In genomic region chr7:96216373-96216772, GRCh38 we compare ENCODE assay signal across 16 cellular contexts.
A peak's percentile ranks its signal among the peaks of the same experiment; 100 is the strongest.
DNase-seq lines count a peak whose midpoint lies in the region; ATAC-seq and TF ChIP-seq lines count a peak whose summit lies in the region.
"Had no signal": no experiment of that assay in that cellular context is flagged by ENCODE, and none has a peak within 500 bp of the region (broad histone marks: within the 10 kb centered on the region; RNA-seq: fewer than 3 reads in every experiment).

No MANE protein-coding gene starts in this region.

- H3K4me1 ChIP-seq in breast epithelium (peaks cover 0 to 5% of the 10 kb centered on the region in 2 donors), HEK293 (ENCODE audit: control insufficient read depth, insufficient read depth, low read length) (no peaks in the 10 kb centered on the region)
- H3K4me1 ChIP-seq: BLaER1 treated with 17β-estradiol and CSF1 and Interleukin-3, amounts not matched to agents 10 nM and 100 nM had no signal

- ATAC-seq in GM18517 (IDR thresholded peaks at IDR 0.05; ENCODE audit: unreplicated experiment) (no peak), GM21381 (IDR thresholded peaks at IDR 0.05; ENCODE audit: unreplicated experiment) (no peak)
- ATAC-seq: CD8-positive, alpha-beta T cell had no signal

- DNase-seq in MCF 10A (ENCODE audit: unreplicated experiment): no peak
- DNase-seq in breast epithelium (ENCODE audit: low spot score in 2 of 2): no peak
- DNase-seq: 8988T; AML-193; Caco-2; Calu3; CD4-positive, alpha-beta T cell; CD8-positive, alpha-beta T cell; DMS79 treated with DMSO at 0.1 percent for 48 hours; GF-D8 had no signal

- TF ChIP-seq POLR2A in breast epithelium (IDR thresholded peaks at IDR 0.05): no peak

- BruUV-seq in MCF 10A (replicated peaks; lab: Mats Ljungman, UMichigan): no TSS peak

- TF ChIP-seq CTCF in MCF 10A (IDR thresholded peaks at IDR 0.05; ENCODE audit: unreplicated experiment) (no peak), breast epithelium (IDR thresholded peaks at IDR 0.05) (no peak), HEK293 (tag by site-specific recombination; IDR thresholded peaks at IDR 0.05) (no peak)

- H3K4me3 Mint-ChIP-seq in MCF 10A (ENCODE audit: unreplicated experiment): no peak overlapping the region
- H3K4me3 Mint-ChIP-seq: B cell; CD4-positive, alpha-beta T cell; CD8-positive, alpha-beta T cell had no signal

- no peaks in the 10 kb centered on the region for H3K27me3 ChIP-seq in breast epithelium
- H3K27me3 ChIP-seq: BLaER1 treated with 17β-estradiol and CSF1 and Interleukin-3, amounts not matched to agents 10 nM and 100 nM had no signal

- H3K27ac ChIP-seq in breast epithelium (no peak overlapping the region), HEK293 (ENCODE audit: extremely low read depth, low read depth, low read length) (no peak overlapping the region)
- H3K27ac ChIP-seq: BLaER1 treated with 17β-estradiol and CSF1 and Interleukin-3, amounts not matched to agents 10 nM and 100 nM; C4-2B had no signal

- H3K27me3 Mint-ChIP-seq in MCF 10A (ENCODE audit: insufficient read depth, unreplicated experiment): no peaks in the 10 kb centered on the region
- H3K27me3 Mint-ChIP-seq: B cell; CD4-positive, alpha-beta T cell had no signal

- POLR2A ChIA-PET in MCF 10A (lab: Yijun Ruan, JAX): no interaction called here
- POLR2A ChIA-PET in HEK293 (lab: Yijun Ruan, JAX): no interaction called here

- H3K36me3 ChIP-seq in breast epithelium (no peaks in the 10 kb centered on the region), HEK293 (ENCODE audit: control insufficient read depth in 2 of 2, insufficient read depth in 1 of 2, low read length in 2 of 2) (no peaks in the 10 kb centered on the region)

- CTCF ChIA-PET in MCF 10A (lab: Yijun Ruan, JAX) (no interaction called here), HEK293 (lab: Yijun Ruan, JAX) (no interaction called here)

- peaks cover 40% of the 10 kb centered on the region for H3K4me1 Mint-ChIP-seq in MCF 10A (ENCODE audit: insufficient read depth, unreplicated experiment)
- H3K4me1 Mint-ChIP-seq: B cell had no signal

- H3K9me3 ChIP-seq in breast epithelium (peaks cover 0 to 7% of the 10 kb centered on the region in 2 donors), HEK293 (ENCODE audit: control insufficient read depth, insufficient read depth, low read depth, low read length) (no peaks in the 10 kb centered on the region)
- H3K9me3 ChIP-seq: Caco-2 had no signal

- H3K36me3 Mint-ChIP-seq in MCF 10A (ENCODE audit: insufficient read depth, unreplicated experiment): no peaks in the 10 kb centered on the region

- no peaks in the 10 kb centered on the region for H3K9me3 Mint-ChIP-seq in MCF 10A (ENCODE audit: unreplicated experiment)

- H3K27ac Mint-ChIP-seq in MCF 10A (ENCODE audit: low read depth, unreplicated experiment): peak overlapping the region; percentile 55
- H3K27ac Mint-ChIP-seq: B cell; CD4-positive, alpha-beta T cell; CD8-positive, alpha-beta T cell had no signal

- H3K4me3 ChIP-seq in breast epithelium (no peak overlapping the region), HEK293 (ENCODE audit: low read depth, low read length) (no peak overlapping the region)
- H3K4me3 ChIP-seq: BLaER1 treated with 17β-estradiol and CSF1 and Interleukin-3, amounts not matched to agents 10 nM and 100 nM had no signal

- intact Hi-C loops in MCF 10A (cut with micrococcal nuclease): no loop called here
- intact Hi-C loops in breast epithelium (cut with DNase I; ENCODE audit: low total_unique reads): no loop called here

TF ChIP-seq in HEK293, 187 proteins besides CTCF, POLR2A, EP300 and RAD21:
- peak; percentile 87 for TF ChIP-seq ZNF146 (tag by site-specific recombination; IDR thresholded peaks at IDR 0.05)
- no peak for TF ChIP-seq HOXA7 (CRISPR knock-in tag; IDR thresholded peaks at IDR 0.05; ENCODE audit: borderline replicate concordance)
- TF ChIP-seq ZNF223 (tag by site-specific recombination; IDR thresholded peaks at IDR 0.05): no peak
